In the genomic region with DNA sequence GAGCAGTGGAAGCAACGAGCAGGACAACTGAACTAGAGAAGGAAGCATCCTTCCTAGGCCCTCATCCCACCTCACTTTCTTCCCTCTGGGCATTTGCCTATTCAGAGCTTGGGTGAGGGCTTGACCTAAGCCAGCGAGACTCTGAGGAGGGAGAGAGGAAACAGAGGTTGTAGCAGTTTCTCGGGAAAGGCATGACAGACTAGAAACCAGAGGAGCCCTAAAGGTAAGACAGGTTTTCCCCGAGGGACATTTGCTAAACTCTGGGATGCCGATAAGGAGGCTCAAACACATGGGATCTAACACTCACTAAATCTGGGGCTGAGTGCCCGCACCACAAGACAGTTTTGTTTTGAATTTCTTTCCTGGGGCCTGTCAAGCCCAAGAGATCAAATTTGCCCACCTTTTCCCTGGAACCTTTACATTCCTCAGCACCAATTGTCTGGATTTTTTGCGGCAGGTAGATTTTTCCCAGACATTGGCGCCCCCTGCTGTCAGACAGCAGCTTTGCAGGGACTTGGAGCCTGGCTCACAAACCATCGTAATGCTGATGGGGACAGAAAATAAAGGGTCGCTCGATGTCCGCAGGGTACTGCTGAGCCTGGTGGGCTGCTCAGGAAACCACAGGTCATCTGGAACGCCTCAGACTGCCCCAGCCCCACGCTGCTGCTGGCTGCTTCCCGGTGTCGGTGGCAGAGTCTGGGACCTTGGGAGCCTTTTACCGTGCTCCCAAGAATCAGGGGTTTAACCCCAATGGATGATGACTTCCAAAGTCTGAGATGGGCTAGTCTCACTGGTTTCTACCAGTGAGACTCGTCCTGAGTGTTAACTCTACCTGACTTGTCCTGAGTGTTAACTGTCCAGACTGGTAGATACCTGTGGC, we compare ENCODE assay signal across 8 cellular contexts. TPM values are rescaled to one million over a fixed set of nuclear protein-coding genes. Genes with fewer than 3 reads are reported as not detected.
DNase-seq lines count a peak whose midpoint lies in the region; ATAC-seq, FAIRE-seq and TF ChIP-seq lines count a peak whose summit lies in the region.

No MANE protein-coding gene starts in this region.

- no peaks in the 10 kb centered on the region for H3K79me2 ChIP-seq in HepG2 (ENCODE audit: insufficient read depth, low read length)

- DNase-seq in AG04449 (ENCODE audit: low read depth, low spot score), result no peak
- DNase-seq in GM18507 (ENCODE audit: extremely low spot score, insufficient read length, low read depth), result no peak
- peak; percentile 55 for DNase-seq in T-helper 9 cell
- DNase-seq in body of pancreas, result peak; percentile 34 to 47 (median 42)
- no peak for DNase-seq in HepG2 (ENCODE audit: low spot score)
- DNase-seq in stimulated activated CD8-positive, alpha-beta memory T cell treated with anti-CD3 and anti-CD28 coated beads, Interleukin-2, amount 100 ng/mL, for 1 hour (ENCODE audit: low read depth in 2 of 2), result peak; percentile 25 to 31
- no peak for DNase-seq in NCI-H1436 (lab: John Stamatoyannopoulos, UW)
- no peak for DNase-seq in pons (ENCODE audit: low spot score)

- in situ Hi-C loops in HepG2 (cut with HindIII; ENCODE audit: extremely low pct_ligation_motif_present, low pct_unique_long_range_greater_than_20kb), result no loop called here

- H4K20me1 ChIP-seq in HepG2 (ENCODE audit: insufficient read depth, low read length), result no peaks in the 10 kb centered on the region

- POLR2A ChIA-PET in AG04449 (lab: Yijun Ruan, JAX), result interaction anchor here (1.3 kb wide), 1 partner anchor 48 kb away, joined by 4 read pairs; no protein-coding TSS in a partner anchor
- POLR2A ChIA-PET in HepG2 (lab: Yijun Ruan, JAX), result no interaction called here

- TF ChIP-seq EP300 in HepG2 (IDR thresholded peaks at IDR 0.05; ENCODE audit: low read depth in 2 of 2, low read length in 2 of 2) (no peak), HepG2 (CRISPR knock-in tag; IDR thresholded peaks at IDR 0.05; ENCODE audit: borderline replicate concordance) (no peak)

- H2AFZ ChIP-seq in HepG2 (ENCODE audit: low read length), result no peak overlapping the region

- H3K36me3 ChIP-seq in body of pancreas (replicated peaks in 1 of 2; ENCODE audit: insufficient read depth in 1 of 2, low read depth in 2 of 2) (no peaks in the 10 kb centered on the region), HepG2 (replicated peaks in 1 of 2; ENCODE audit: control insufficient read depth in 1 of 2, insufficient read depth in 2 of 2, low read length in 2 of 2) (no peaks in the 10 kb centered on the region)

- WGBS in body of pancreas, 2 donors, result 25 to 30% methylated on average over 15 to 18 of the region's 18 CpGs
- 25% methylated on average over 9 of the region's 18 CpGs for WGBS in HepG2 (ENCODE audit: low lambda C conversion rate)

- H3K9ac ChIP-seq in HepG2 (ENCODE audit: insufficient read depth, low read depth, low read length), result no peak overlapping the region

- intact Hi-C loops in body of pancreas (cut with DNase I) (loop anchor here (5.0 kb wide), 1 partner anchor 130 kb away; no protein-coding TSS in a partner anchor), HepG2 (cut with micrococcal nuclease; ENCODE audit: unreplicated experiment) (loop anchor here (1.0 kb wide), 1 partner anchor 133 kb away; no protein-coding TSS in a partner anchor)

- H3K27me3 ChIP-seq in body of pancreas, result peaks cover 0 to 2% of the 10 kb centered on the region in 2 donors
- peaks cover 0 to 1% of the 10 kb centered on the region in 2 experiments; a peak in 1 of 5 replicates for H3K27me3 ChIP-seq in HepG2 (ENCODE audit: control insufficient read depth in 1 of 2, insufficient read depth in 2 of 2, low read length in 2 of 2)

- H3K27ac ChIP-seq in body of pancreas (no peak overlapping the region), HepG2 (ENCODE audit: extremely low read length, insufficient read depth, low read length) (no peak overlapping the region)

- peak; percentile 77 for FAIRE-seq in GM18507 (lab: Jason Lieb, UNC)
- peak; percentile 15 for FAIRE-seq in HepG2 (lab: Jason Lieb, UNC)

- TF ChIP-seq RAD21 in HepG2 (CRISPR knock-in tag; IDR thresholded peaks at IDR 0.05), result peak; percentile 36

- TF ChIP-seq CTCF in AG04449 (IDR thresholded peaks at IDR 0.05; ENCODE audit: insufficient read depth, low read length, missing control alignments) (peak; percentile 78), body of pancreas (IDR thresholded peaks at IDR 0.05) (peak; percentile 77 to 91 (median 81)), HepG2 (CRISPR knock-in tag; IDR thresholded peaks at IDR 0.05) (peak; percentile 80)

- H3K4me2 ChIP-seq in HepG2 (ENCODE audit: low read depth, low read length), result no peak overlapping the region

- H3K4me1 ChIP-seq in body of pancreas, result no peaks in the 10 kb centered on the region
- no peaks in the 10 kb centered on the region for H3K4me1 ChIP-seq in HepG2 (ENCODE audit: insufficient read depth, low read length)

- H3K4me3 ChIP-seq in AG04449 (ENCODE audit: low read depth, low read length), result no peak overlapping the region
- H3K4me3 ChIP-seq in body of pancreas, result no peak overlapping the region
- H3K4me3 ChIP-seq in HepG2 (replicated peaks in 1 of 3; ENCODE audit: insufficient read depth in 1 of 3, low read depth in 2 of 3, low read length in 3 of 3), result no peak overlapping the region

- CTCF ChIA-PET in AG04449 (lab: Yijun Ruan, JAX) (interaction anchor here (0.6 to 5.7 kb wide), 44 partner anchors 10 to 766 kb away, joined by 3 to 72 read pairs (median 4); a partner anchor contains a TSS), HepG2 (lab: Yijun Ruan, JAX; ENCODE audit: low intra/inter-chr PET ratio, low total read pairs) (interaction anchor here (1.7 kb wide), 1 partner anchor 133 kb away, joined by 16 read pairs; no protein-coding TSS in a partner anchor)

- ATAC-seq in body of pancreas, result no peak
- ATAC-seq in HepG2, result peak; percentile 70

- TF ChIP-seq POLR2A in body of pancreas (IDR thresholded peaks at IDR 0.05), result no peak
- no peak for TF ChIP-seq POLR2A in HepG2 (IDR thresholded peaks at IDR 0.05; ENCODE audit: insufficient read depth in 1 of 2, low read depth in 2 of 2, low read length in 2 of 2)

- H3K9me3 ChIP-seq in body of pancreas, result no peaks in the 10 kb centered on the region
- H3K9me3 ChIP-seq in HepG2 (ENCODE audit: low read length), result no peaks in the 10 kb centered on the region

- no TSS peak for BruUV-seq in HepG2 (replicated peaks; lab: Mats Ljungman, UMichigan)

TF ChIP-seq in HepG2, 621 proteins besides CTCF, POLR2A, EP300 and RAD21:
- no peak for TF ChIP-seq ZNF235 (CRISPR knock-in tag; IDR thresholded peaks at IDR 0.05; ENCODE audit: borderline replicate concordance)
- no peak for TF ChIP-seq HMG20A (CRISPR knock-in tag; IDR thresholded peaks at IDR 0.05; ENCODE audit: borderline replicate concordance)
- TF ChIP-seq XRCC5 (optimal IDR thresholded peaks at IDR 0.05; ENCODE audit: low read length), result peak; percentile 50
- no peak for TF ChIP-seq ZNF556 (CRISPR knock-in tag; IDR thresholded peaks at IDR 0.05; ENCODE audit: borderline replicate concordance)
- peak; percentile 75 for TF ChIP-seq STAG1 (CRISPR knock-in tag; IDR thresholded peaks at IDR 0.05)
- no peak for TF ChIP-seq FOXC1 (CRISPR knock-in tag; IDR thresholded peaks at IDR 0.05; ENCODE audit: borderline replicate concordance)
- TF ChIP-seq MAFK (conservative IDR thresholded peaks at IDR 0.05 in 1 of 2, IDR thresholded peaks at IDR 0.05 in 1 of 2; ENCODE audit: low read length in 2 of 2), result peak in 1 of 2 experiments; percentile 4; a peak in 1 of 4 replicates
- TF ChIP-seq SIX1 (CRISPR knock-in tag; IDR thresholded peaks at IDR 0.05; ENCODE audit: borderline replicate concordance), result no peak
- no peak for TF ChIP-seq HES4 (CRISPR knock-in tag; IDR thresholded peaks at IDR 0.05; ENCODE audit: borderline replicate concordance)
- TF ChIP-seq SMC3 (IDR thresholded peaks at IDR 0.05; ENCODE audit: low read length), result peak; percentile 57
TF ChIP-seq in HepG2: peak in this region for 4.

RNA-seq across cellular contexts. Expression of a gene that starts 23.4 kb away (rescaled TPM):
- total RNA-seq in body of pancreas (1 to 10 TPM; 2.6 to 4.0 TPM), HepG2 (2016; rRNA removed; fragmentation: Illumina TruSeq; extraction: Trizol) (not detected in 2 replicates)
- not detected in 2 replicates for total RNA-seq in HepG2 (2016; cell fraction: cytosol; rRNA removed; fragmentation: Illumina TruSeq; extraction: Trizol; ENCODE audit: low read depth)
- total RNA-seq in HepG2 (2016; cell fraction: insoluble cytoplasmic fraction; rRNA removed; fragmentation: Illumina TruSeq; extraction: Trizol), result not detected in 2 replicates
- total RNA-seq in HepG2 (2016; cell fraction: membrane; rRNA removed; fragmentation: Illumina TruSeq; extraction: Trizol), result not detected in 2 replicates
- not detected in 2 replicates for total RNA-seq in HepG2 (2016; cell fraction: nucleus; rRNA removed; fragmentation: Illumina TruSeq; extraction: Trizol)
- polyA plus RNA-seq in HepG2 (2011; rRNA removed), result not detected in 2 replicates
- not detected in 2 replicates for polyA plus RNA-seq in HepG2 (2011; cell fraction: cytosol; rRNA removed)
- not detected in 2 replicates for polyA plus RNA-seq in HepG2 (2011; cell fraction: nucleus; rRNA removed)
- not detected in 2 replicates for polyA plus RNA-seq in HepG2 (2012)
- polyA plus RNA-seq in HepG2 (2016; cell fraction: cytosol; fragmentation: Illumina TruSeq; extraction: Trizol; ENCODE audit: low read depth), result not detected in 2 replicates
- polyA plus RNA-seq in HepG2 (2016; cell fraction: insoluble cytoplasmic fraction; fragmentation: Illumina TruSeq; extraction: Trizol; ENCODE audit: low read depth), result not detected in 2 replicates
- not detected in 2 replicates for polyA plus RNA-seq in HepG2 (2016; cell fraction: membrane; fragmentation: Illumina TruSeq; extraction: Trizol; ENCODE audit: low read depth)
- polyA plus RNA-seq in HepG2 (2016; cell fraction: nucleus; fragmentation: Illumina TruSeq; extraction: Trizol; ENCODE audit: insufficient read depth, low read depth), result not detected in 2 replicates
- not detected in 2 replicates for polyA minus RNA-seq in HepG2 (2011; rRNA and poly(A)+ RNA removed; ENCODE audit: low replicate concordance)
- polyA minus RNA-seq in HepG2 (2011; cell fraction: cytosol; rRNA and poly(A)+ RNA removed), result not detected in 2 replicates
- polyA minus RNA-seq in HepG2 (2011; cell fraction: nucleus; rRNA and poly(A)+ RNA removed), result not detected in 2 replicates

Comparison
In these comparisons a context has a peak if more than half of its experiments do, and no peak if none do; other contexts are left out.
1. DNase-seq: peak in T-helper 9 cell (single experiment), body of pancreas (4 of 4) and stimulated activated CD8-positive, alpha-beta memory T cell treated with anti-CD3 and anti-CD28 coated beads, Interleukin-2, amount 100 ng/mL, for 1 hour (2 of 2); none in AG04449 (single experiment), GM18507 (single experiment), HepG2 (single experiment), NCI-H1436 (single experiment) and pons (single experiment).
2. Peak in every context shown above with its lines, with median percentiles within 50 percentile points of each other: CTCF ChIP-seq.